25 cellular contexts compared by ENCODE assay signal in genomic region chrX:105475801-105476200, GRCh38.
"Had no signal": no experiment of that assay in that cellular context is flagged by ENCODE, and none has a peak within 500 bp of the region (broad histone marks: within the 10 kb centered on the region; RNA-seq: fewer than 3 reads in every experiment).

No MANE protein-coding gene starts in this region.

- H3K9me3 Mint-ChIP-seq: activated B cell treated with CpG ODN at 0.5 μM for 24 hours; activated T-cell treated with anti-CD3 and anti-CD28 coated beads, Interleukin-2, amount 50 U/mL, for 24 hours had no signal

- H3K4me1 Mint-ChIP-seq: activated B cell treated with CpG ODN at 0.5 μM for 24 hours; activated CD4-positive, alpha-beta T cell treated with anti-CD3 and anti-CD28 coated beads, Interleukin-2, amount 10 ng/mL, durations not matched to agents 24 days and 14 days; activated CD8-positive, alpha-beta memory T cell treated with anti-CD3 and anti-CD28 coated beads, Interleukin-2, amount 10 ng/mL, durations not matched to agents 7 days and 5 days; activated naive CD4-positive, alpha-beta T cell treated with anti-CD3 and anti-CD28 coated beads, Interleukin-2, amount 50 U/mL, for 24 hours; T-helper 17 cell had no signal

- H3K4me3 ChIP-seq: ascending aorta, body of pancreas, PC-9 had no signal

- DNase-seq: activated B cell treated with CpG ODN at 0.5 μM for 24 hours; activated CD4-positive, alpha-beta T cell treated with anti-CD3 and anti-CD28 coated beads for 1 hour; activated CD4-positive, alpha-beta T cell treated with anti-CD3 and anti-CD28 coated beads, Interleukin-2, amount 10 ng/mL, durations not matched to agents 24 days and 14 days; activated CD4-positive, alpha-beta T cell treated with anti-CD3 and anti-CD28 coated beads, Interleukin-2, amount 50 U/mL, for 48 hours; activated CD8-positive, alpha-beta memory T cell treated with anti-CD3 and anti-CD28 coated beads, Interleukin-2, amount 10 ng/mL, durations not matched to agents 7 days and 5 days; activated effector memory CD4-positive, alpha-beta T cell treated with Interleukin-2 at 50 U/mL for 16 hours; activated naive CD4-positive, alpha-beta T cell; activated T-cell treated with anti-CD3 and anti-CD28 coated beads, Interleukin-2, amount 50 U/mL, for 24 hours; amniotic stem cell; body of pancreas; KG1; NCI-H1092 treated with DMSO at 0.1 percent for 48 hours; NCI-H1417 treated with DMSO at 0.1 percent for 48 hours; NCI-H1694; NCI-H2029; NCI-H510A treated with DMSO at 0.1 percent for 48 hours; NCI-H69; NK-92 treated with Interleukin-12 subunit alpha and Interleukin-12 subunit beta, amount 100 ng/mL, for 24 hours; SHP77 treated with DMSO at 0.1 percent for 48 hours; T-helper 17 cell; T-helper 9 cell had no signal

- H3K27me3 Mint-ChIP-seq: activated B cell treated with CpG ODN at 0.5 μM for 24 hours; activated CD4-positive, alpha-beta T cell treated with anti-CD3 and anti-CD28 coated beads, Interleukin-2, amount 10 ng/mL, durations not matched to agents 24 days and 14 days; activated CD8-positive, alpha-beta memory T cell treated with anti-CD3 and anti-CD28 coated beads, Interleukin-2, amount 10 ng/mL, durations not matched to agents 7 days and 5 days; activated naive CD4-positive, alpha-beta T cell treated with anti-CD3 and anti-CD28 coated beads, Interleukin-2, amount 50 U/mL, for 24 hours; T-helper 17 cell had no signal

- H3K36me3 Mint-ChIP-seq: activated CD8-positive, alpha-beta memory T cell treated with anti-CD3 and anti-CD28 coated beads, Interleukin-2, amount 10 ng/mL, durations not matched to agents 7 days and 5 days; activated naive CD4-positive, alpha-beta T cell treated with anti-CD3 and anti-CD28 coated beads, Interleukin-2, amount 50 U/mL, for 24 hours had no signal

- H3K27ac Mint-ChIP-seq: activated B cell treated with CpG ODN at 0.5 μM for 24 hours; activated CD4-positive, alpha-beta T cell treated with anti-CD3 and anti-CD28 coated beads, Interleukin-2, amount 10 ng/mL, durations not matched to agents 24 days and 14 days; activated CD8-positive, alpha-beta memory T cell treated with anti-CD3 and anti-CD28 coated beads, Interleukin-2, amount 10 ng/mL, durations not matched to agents 7 days and 5 days; activated naive CD4-positive, alpha-beta T cell treated with anti-CD3 and anti-CD28 coated beads, Interleukin-2, amount 50 U/mL, for 24 hours; activated T-cell treated with anti-CD3 and anti-CD28 coated beads, Interleukin-2, amount 50 U/mL, for 24 hours; activated T-helper 1 cell treated with anti-CD3 and anti-CD28 coated beads, Interleukin-12 subunit alpha, Interleukin-12 subunit beta, Interleukin-2, Interleukin-4 antibody, amounts not matched to agents 30 ng/mL and 10 ng/mL and 1 ng/mL, durations not matched to agents 14 hours and 24 hours and 36 hours; T-helper 17 cell had no signal

- ATAC-seq: activated CD8-positive, alpha-beta memory T cell treated with anti-CD3 and anti-CD28 coated beads, Interleukin-2, amount 10 ng/mL, durations not matched to agents 7 days and 5 days; body of pancreas; T-helper 17 cell had no signal

- H3K4me3 Mint-ChIP-seq: activated B cell treated with CpG ODN at 0.5 μM for 24 hours; activated CD4-positive, alpha-beta T cell treated with anti-CD3 and anti-CD28 coated beads, Interleukin-2, amount 10 ng/mL, durations not matched to agents 24 days and 14 days; activated CD8-positive, alpha-beta memory T cell treated with anti-CD3 and anti-CD28 coated beads, Interleukin-2, amount 10 ng/mL, durations not matched to agents 7 days and 5 days; activated naive CD4-positive, alpha-beta T cell treated with anti-CD3 and anti-CD28 coated beads, Interleukin-2, amount 50 U/mL, for 24 hours; activated T-cell treated with anti-CD3 and anti-CD28 coated beads, Interleukin-2, amount 50 U/mL, for 24 hours; activated T-helper 1 cell treated with anti-CD3 and anti-CD28 coated beads, Interleukin-12 subunit alpha, Interleukin-12 subunit beta, Interleukin-2, Interleukin-4 antibody, amounts not matched to agents 30 ng/mL and 10 ng/mL and 1 ng/mL, durations not matched to agents 14 hours and 24 hours and 36 hours; T-helper 17 cell had no signal
